13 cellular contexts compared by ENCODE assay signal in genomic region chr10:1374901-1375804, GRCh38.
"Had no signal": no experiment of that assay in that cellular context is flagged by ENCODE, and none has a peak within 500 bp of the region (broad histone marks: within the 10 kb centered on the region; RNA-seq: fewer than 3 reads in every experiment).

No MANE protein-coding gene starts in this region.

- H3K27ac ChIP-seq: coronary artery, gastrocnemius medialis, right lobe of liver, tibial artery had no signal

- H3K36me3 ChIP-seq: gastrocnemius medialis, right lobe of liver, tibial artery had no signal

- DNase-seq: activated CD4-positive, alpha-beta T cell treated with anti-CD3 and anti-CD28 coated beads, Interleukin-2, amount 10 ng/mL, durations not matched to agents 7 days and 5 days; activated CD4-positive, CD25-positive, alpha-beta regulatory T cell; activated naive CD4-positive, alpha-beta T cell; caudate nucleus; effector CD4-positive, alpha-beta T cell; gastrocnemius medialis; naive B cell; right lobe of liver; tibial artery had no signal

- H3K27ac Mint-ChIP-seq: activated CD4-positive, alpha-beta T cell treated with anti-CD3 and anti-CD28 coated beads, Interleukin-2, amount 10 ng/mL, durations not matched to agents 7 days and 5 days; mesothelial cell of epicardium; naive B cell; stimulated activated memory B cell treated with anti-CD40 and anti-IgM and Interleukin-4, amounts not matched to agents 10 μg/mL and 1 μg/mL and 100 μg/mL, for 72 hours had no signal

- ATAC-seq: gastrocnemius medialis; stimulated activated memory B cell treated with anti-CD40 and anti-IgM and Interleukin-4, amounts not matched to agents 10 μg/mL and 1 μg/mL and 100 μg/mL, for 72 hours had no signal

- H3K9me3 Mint-ChIP-seq: mesothelial cell of epicardium; stimulated activated memory B cell treated with anti-CD40 and anti-IgM and Interleukin-4, amounts not matched to agents 10 μg/mL and 1 μg/mL and 100 μg/mL, for 72 hours had no signal

- H3K4me1 Mint-ChIP-seq: activated CD4-positive, alpha-beta T cell treated with anti-CD3 and anti-CD28 coated beads, Interleukin-2, amount 10 ng/mL, durations not matched to agents 7 days and 5 days; mesothelial cell of epicardium; naive B cell had no signal

- H3K9me3 ChIP-seq: gastrocnemius medialis, right lobe of liver, tibial artery had no signal

- H3K4me3 Mint-ChIP-seq: activated CD4-positive, alpha-beta T cell treated with anti-CD3 and anti-CD28 coated beads, Interleukin-2, amount 10 ng/mL, durations not matched to agents 7 days and 5 days; mesothelial cell of epicardium; naive B cell; stimulated activated memory B cell treated with anti-CD40 and anti-IgM and Interleukin-4, amounts not matched to agents 10 μg/mL and 1 μg/mL and 100 μg/mL, for 72 hours had no signal

- FAIRE-seq: astrocyte had no signal

- H3K4me1 ChIP-seq: gastrocnemius medialis, right lobe of liver, tibial artery had no signal

- H3K4me3 ChIP-seq: coronary artery, gastrocnemius medialis, right lobe of liver, tibial artery had no signal

- H3K27me3 ChIP-seq: right lobe of liver had no signal

- H3K36me3 Mint-ChIP-seq: mesothelial cell of epicardium; stimulated activated memory B cell treated with anti-CD40 and anti-IgM and Interleukin-4, amounts not matched to agents 10 μg/mL and 1 μg/mL and 100 μg/mL, for 72 hours had no signal
